In the genomic region with DNA sequence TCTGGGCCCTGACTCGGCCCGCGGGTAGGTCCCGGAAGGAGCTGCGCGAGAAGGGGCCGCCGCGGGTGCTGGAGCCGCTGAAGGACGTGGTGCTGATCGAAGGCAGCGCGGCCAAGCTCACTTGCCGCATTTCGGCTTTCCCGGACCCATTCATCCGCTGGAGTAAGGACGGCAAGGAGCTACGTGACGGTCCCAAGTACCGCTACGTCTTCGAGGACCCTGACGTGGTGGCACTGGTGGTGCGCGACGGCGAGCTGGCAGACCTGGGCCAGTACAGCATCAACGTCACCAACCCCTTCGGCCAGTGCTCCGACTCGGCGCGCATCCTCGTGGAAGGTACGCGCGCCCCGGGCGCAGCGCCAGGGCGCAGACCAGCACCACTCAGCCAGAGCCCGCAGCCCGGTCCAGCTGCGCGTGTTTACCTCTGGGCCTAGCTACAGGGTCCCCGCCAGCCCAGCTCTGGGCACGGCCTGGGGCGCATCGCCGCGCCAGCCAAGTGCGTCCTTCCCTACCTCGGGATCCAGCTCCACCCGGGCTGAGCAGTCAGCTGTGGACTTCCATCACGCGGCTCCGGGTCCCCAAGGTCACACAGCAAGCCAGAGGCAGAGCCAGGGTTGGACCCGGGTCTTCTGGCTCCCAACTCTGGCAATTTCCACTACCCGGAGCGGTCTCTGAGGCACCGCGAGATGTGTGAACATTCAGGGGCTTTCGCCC, we compare ENCODE assay signal across 8 cellular contexts. TPM values are rescaled to one million over a fixed set of nuclear protein-coding genes. Genes with fewer than 3 reads are reported as not detected.
A peak's percentile ranks its signal among the peaks of the same experiment; 100 is the strongest.
DNase-seq lines count a peak whose midpoint lies in the region; ATAC-seq and TF ChIP-seq lines count a peak whose summit lies in the region.

No MANE protein-coding gene starts in this region.

- H3K4me1 ChIP-seq in CD8-positive, alpha-beta T cell (ENCODE audit: insufficient read depth, low read length), result peaks cover 39% of the 10 kb centered on the region
- H3K4me1 ChIP-seq in neuronal stem cell (ENCODE audit: control insufficient read depth in 2 of 2, insufficient read depth in 1 of 2, low read depth in 1 of 2, low read length in 2 of 2), result peaks cover 7 to 10% of the 10 kb centered on the region in 2 donors

- H2BK5ac ChIP-seq in neuronal stem cell (ENCODE audit: low read length), result no peak overlapping the region

- peaks cover 10% of the 10 kb centered on the region for H3K36me3 Mint-ChIP-seq in CD8-positive, alpha-beta T cell
- peaks cover 3% of the 10 kb centered on the region for H3K36me3 Mint-ChIP-seq in T-cell

- no peak overlapping the region for H2AFZ ChIP-seq in neuronal stem cell (ENCODE audit: low read length)

- intact Hi-C loops in CD8-positive, alpha-beta T cell (cut with DNase I, micrococcal nuclease), result loop anchor here (5.0 kb wide), 4 partner anchors 55 to 930 kb away; partner anchors contain the start of genes CNOT9 (in 1 of the 2), STK11IP (in 1 of the 2) and USP37 (in 1 of the 2)

- H4K8ac ChIP-seq in neuronal stem cell (ENCODE audit: low read depth, low read length), result no peak overlapping the region

- peak overlapping the region; percentile 67 for H3K18ac ChIP-seq in neuronal stem cell (ENCODE audit: low read length)

- H3K9me3 ChIP-seq in CD8-positive, alpha-beta T cell (ENCODE audit: low read length), result no peaks in the 10 kb centered on the region
- H3K9me3 ChIP-seq in neuronal stem cell (replicated peaks in 1 of 2; ENCODE audit: control insufficient read depth in 2 of 2, insufficient read depth in 1 of 2, low read depth in 1 of 2, low read length in 2 of 2), result no peaks in the 10 kb centered on the region

- H3K4me3 ChIP-seq in CD8-positive, alpha-beta T cell (ENCODE audit: low read depth, low read length), result no peak overlapping the region
- H3K4me3 ChIP-seq in neuronal stem cell (ENCODE audit: low read length in 2 of 2), result no peak overlapping the region

- no peak for TF ChIP-seq CTCF in CD8-positive, alpha-beta T cell (IDR thresholded peaks at IDR 0.05)

- CTCF ChIA-PET in CD8-positive, alpha-beta T cell (lab: Charles Lee), result interaction anchor here (0.9 to 15.4 kb wide), 7 partner anchors 13 to 198 kb away, joined by 3 to 151 read pairs (median 4); no protein-coding TSS in a partner anchor
- CTCF ChIA-PET in T-cell (lab: Charles Lee), result interaction anchor here (0.6 to 3.2 kb wide), 6 partner anchors 10 to 55 kb away, joined by 3 to 29 read pairs (median 4); no protein-coding TSS in a partner anchor

- peak overlapping the region; percentile 44 for H3K9ac ChIP-seq in neuronal stem cell (ENCODE audit: low read depth, low read length, poor library complexity)

- H2BK15ac ChIP-seq in neuronal stem cell (ENCODE audit: low read length), result peak overlapping the region; percentile 1

- no peak overlapping the region for H3K27ac Mint-ChIP-seq in CD8-positive, alpha-beta T cell
- no peak overlapping the region for H3K27ac Mint-ChIP-seq in T-cell

- peak overlapping the region; percentile 35 for H3K4me2 ChIP-seq in neuronal stem cell (ENCODE audit: insufficient read depth, low read length, poor library complexity, severe bottlenecking)

- peaks cover 34% of the 10 kb centered on the region for H3K27me3 ChIP-seq in CD8-positive, alpha-beta T cell (ENCODE audit: insufficient read depth, low read length)
- H3K27me3 ChIP-seq in neuronal stem cell (ENCODE audit: control insufficient read depth in 3 of 3, insufficient read depth in 3 of 3, low read depth in 1 of 3, low read length in 3 of 3), result peaks cover 20 to 59% (median 41%) of the 10 kb centered on the region in 3 experiments

- WGBS in neuronal stem cell (ENCODE audit: extremely low coverage in 2 of 2, insufficient read length in 2 of 2, insufficient replicate concordance in 1 of 2), 2 donors, result no CpG with 5 or more reads among the region's 65 CpGs

- no peaks in the 10 kb centered on the region for H3K79me1 ChIP-seq in neuronal stem cell (ENCODE audit: low read depth, low read length)

- no peak overlapping the region for H2BK12ac ChIP-seq in neuronal stem cell (ENCODE audit: low read length)

- peak overlapping the region; percentile 90 for H3K23ac ChIP-seq in neuronal stem cell (ENCODE audit: low read depth, low read length, poor library complexity)

- POLR2A ChIA-PET in CD8-positive, alpha-beta T cell (lab: Charles Lee), result interaction anchor here (0.6 to 1.4 kb wide), 2 partner anchors 19 to 33 kb away, joined by 3 read pairs; no protein-coding TSS in a partner anchor
- POLR2A ChIA-PET in T-cell (lab: Charles Lee), result no interaction called here

- peak overlapping the region; percentile 89 for H3K4me3 Mint-ChIP-seq in CD8-positive, alpha-beta T cell
- H3K4me3 Mint-ChIP-seq in T-cell, result peak overlapping the region; percentile 90 to 96 (median 93)

- no peaks in the 10 kb centered on the region for H3K9me3 Mint-ChIP-seq in CD8-positive, alpha-beta T cell
- no peaks in the 10 kb centered on the region for H3K9me3 Mint-ChIP-seq in T-cell

- no peak for TF ChIP-seq POLR2A in erythroblast (IDR thresholded peaks at IDR 0.05; ENCODE audit: low read length)

- H3K4me1 Mint-ChIP-seq in CD8-positive, alpha-beta T cell (ENCODE audit: low read depth), result peaks cover 35% of the 10 kb centered on the region
- peaks cover 32 to 40% (median 35%) of the 10 kb centered on the region in 3 donors for H3K4me1 Mint-ChIP-seq in T-cell

- no peak overlapping the region for H2BK120ac ChIP-seq in neuronal stem cell (ENCODE audit: low read depth, low read length)

- no peak overlapping the region for H4K91ac ChIP-seq in neuronal stem cell (ENCODE audit: low read depth, low read length, poor library complexity)

- H3K27me3 Mint-ChIP-seq in CD8-positive, alpha-beta T cell (ENCODE audit: low read depth), result peaks cover 44% of the 10 kb centered on the region
- H3K27me3 Mint-ChIP-seq in T-cell, result peaks cover 39 to 60% of the 10 kb centered on the region in 2 donors

- H3K27ac ChIP-seq in CD8-positive, alpha-beta T cell (ENCODE audit: low read depth, low read length), result no peak overlapping the region
- H3K27ac ChIP-seq in neuronal stem cell (replicated peaks; ENCODE audit: low read length), result no peak overlapping the region

- peak in 3 of 7 experiments; percentile 11 to 50 (median 33) for DNase-seq in CD8-positive, alpha-beta T cell
- DNase-seq in T-cell, result peak in 2 of 34 experiments; percentile 20 to 21
- DNase-seq in erythroblast (lab: John Stamatoyannopoulos, UW), result peak; percentile 48 to 49
- DNase-seq in neuronal stem cell (ENCODE audit: low spot score), result no peak
- no peak for DNase-seq in NCI-H2227 (lab: John Stamatoyannopoulos, UW; ENCODE audit: unreplicated experiment)
- no peak for DNase-seq in germinal center (ENCODE audit: low spot score)

- H3K4ac ChIP-seq in neuronal stem cell (ENCODE audit: low read length), result no peak overlapping the region

- no peak overlapping the region for H2AK5ac ChIP-seq in neuronal stem cell (ENCODE audit: low read depth, low read length)

- no peaks in the 10 kb centered on the region for H3K36me3 ChIP-seq in CD8-positive, alpha-beta T cell (ENCODE audit: insufficient read depth, low read length)
- H3K36me3 ChIP-seq in neuronal stem cell (replicated peaks in 1 of 2; ENCODE audit: control insufficient read depth in 2 of 2, insufficient read depth in 2 of 2, low read length in 2 of 2), result no peaks in the 10 kb centered on the region

- peak overlapping the region; percentile 43 for H3K14ac ChIP-seq in neuronal stem cell (ENCODE audit: low read length)

- no peak for ATAC-seq in CD8-positive, alpha-beta T cell
- ATAC-seq in T-cell (replicated peaks in 1 of 4) (no peak), GM21423 (IDR thresholded peaks at IDR 0.05; ENCODE audit: unreplicated experiment) (no peak), HG02588 (IDR thresholded peaks at IDR 0.05; ENCODE audit: unreplicated experiment) (no peak)

RNA-seq across cellular contexts. Expression of gene GMPPA, which starts 1.8 kb away (rescaled TPM):
- 10 to 100 TPM in 1 of 2 experiments, 1 to 10 TPM in 1; 9.4 to 15.0 TPM for total RNA-seq in CD8-positive, alpha-beta T cell
- total RNA-seq in T-cell, result 10 to 100 TPM; 20.6 to 47.7 (median 41.3) TPM
- 11.1 TPM for polyA plus RNA-seq in neuronal stem cell (2013, experiment 1 of 2)
- 10.9 TPM for polyA plus RNA-seq in neuronal stem cell (2013, experiment 2 of 2)

RNA-seq across cellular contexts. Expression of gene ASIC4, which starts 17.3 kb away (rescaled TPM):
- total RNA-seq in CD8-positive, alpha-beta T cell, result under 1 TPM in 1 of 2 experiments, not detected in 1; 0.14 TPM
- under 1 TPM in 3 of 5 donors, not detected in 2; 0.09 to 0.35 (median 0.20) TPM for total RNA-seq in T-cell
- 0.14 TPM for polyA plus RNA-seq in neuronal stem cell (2013, experiment 1 of 2)
- polyA plus RNA-seq in neuronal stem cell (2013, experiment 2 of 2), result 0.15 TPM

RNA-seq across cellular contexts. Expression of gene CHPF, which starts 46.7 kb away (rescaled TPM):
- total RNA-seq in CD8-positive, alpha-beta T cell, result 1 to 10 TPM; 5.2 to 6.2 TPM
- total RNA-seq in T-cell, result 10 to 100 TPM in 3 of 5 donors, 1 to 10 TPM in 2; 5.0 to 12.8 (median 10.8) TPM
- polyA plus RNA-seq in neuronal stem cell (2013, experiment 1 of 2), result 12.6 TPM
- polyA plus RNA-seq in neuronal stem cell (2013, experiment 2 of 2), result 12.8 TPM

RNA-seq across cellular contexts. Expression of gene TMEM198, which starts 46.9 kb away (rescaled TPM):
- total RNA-seq in CD8-positive, alpha-beta T cell, result under 1 TPM; 0.31 to 0.46 TPM
- under 1 TPM; 0.37 to 0.88 (median 0.69) TPM for total RNA-seq in T-cell
- 2.7 TPM for polyA plus RNA-seq in neuronal stem cell (2013, experiment 1 of 2)
- polyA plus RNA-seq in neuronal stem cell (2013, experiment 2 of 2), result 1.8 TPM

Comparison
In these comparisons a context has a peak if more than half of its experiments do, and no peak if none do; other contexts are left out.
1. DNase-seq: peak in erythroblast (2 of 2); none in neuronal stem cell (single experiment), NCI-H2227 (single experiment) and germinal center (single experiment).